ENCODE assay signal across 14 cellular contexts in the genomic region with DNA sequence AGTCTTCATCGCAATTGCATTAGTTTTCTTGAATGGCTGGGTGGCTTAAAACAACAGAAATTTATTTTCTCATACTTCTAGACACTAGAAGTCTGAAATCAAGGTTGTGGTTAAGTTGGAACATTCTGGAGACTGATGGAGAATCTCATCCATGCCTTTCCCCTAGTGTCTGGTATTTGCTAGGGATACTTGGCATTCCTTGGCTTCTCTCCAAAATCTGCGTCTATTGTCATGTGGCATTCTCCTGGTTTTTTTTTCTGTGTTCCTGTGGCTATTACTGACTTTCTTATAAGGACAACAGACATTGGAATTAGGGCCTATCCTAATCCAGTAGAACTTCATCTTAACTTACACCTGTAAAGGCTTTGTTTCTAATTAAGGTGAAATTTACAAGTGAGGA.
DNase-seq lines count a peak whose midpoint lies in the region; ATAC-seq and TF ChIP-seq lines count a peak whose summit lies in the region.
"Had no signal": no experiment of that assay in that cellular context is flagged by ENCODE, and none has a peak within 500 bp of the region (broad histone marks: within the 10 kb centered on the region; RNA-seq: fewer than 3 reads in every experiment).

No MANE protein-coding gene starts in this region.

- no peaks in the 10 kb centered on the region for H3K9me2 ChIP-seq in GM23248 (ENCODE audit: insufficient read depth)

- H3K9ac ChIP-seq in GM23248, result no peak overlapping the region
- H3K9ac ChIP-seq in neural progenitor cell, result no peak overlapping the region

- DNase-seq in GM23248 (peak; percentile 1), NCI-H2171 treated with DMSO at 0.1 percent for 48 hours (lab: John Stamatoyannopoulos, UW) (peak; percentile 58), dermis blood vessel endothelial cell (peak; percentile 3), neural progenitor cell (ENCODE audit: low spot score) (peak; percentile 83), progenitor cell of endocrine pancreas (ENCODE audit: low spot score, unreplicated experiment) (no peak), sciatic nerve (ENCODE audit: low spot score) (no peak)
- DNase-seq: activated CD8-positive, alpha-beta memory T cell treated with anti-CD3 and anti-CD28 coated beads, Interleukin-2, amount 50 U/mL, for 4 hours; caudate nucleus; hypothalamus; NCI-H1436; ovary; SHP77 treated with DMSO at 0.1 percent for 48 hours had no signal

- H3K27me3 Mint-ChIP-seq in neural progenitor cell (ENCODE audit: insufficient read depth, low read depth) (no peaks in the 10 kb centered on the region), progenitor cell of endocrine pancreas (no peaks in the 10 kb centered on the region)

- H3K4me1 Mint-ChIP-seq in neural progenitor cell, result no peaks in the 10 kb centered on the region
- no peaks in the 10 kb centered on the region for H3K4me1 Mint-ChIP-seq in progenitor cell of endocrine pancreas (ENCODE audit: low read depth)

- H3K79me2 ChIP-seq in GM23248 (ENCODE audit: insufficient read depth) (no peaks in the 10 kb centered on the region), neural progenitor cell (ENCODE audit: low read depth) (no peaks in the 10 kb centered on the region)

- in situ Hi-C loops in GM23248 (cut with MboI), result no loop called here

- H3K4me1 ChIP-seq in GM23248 (ENCODE audit: insufficient read depth), result no peaks in the 10 kb centered on the region
- peaks cover 11% of the 10 kb centered on the region for H3K4me1 ChIP-seq in neural progenitor cell

- no peaks in the 10 kb centered on the region for H3K36me3 Mint-ChIP-seq in neural progenitor cell
- H3K36me3 Mint-ChIP-seq in progenitor cell of endocrine pancreas (ENCODE audit: insufficient read depth), result no peaks in the 10 kb centered on the region

- H4K20me1 ChIP-seq in GM23248 (ENCODE audit: insufficient read depth), result no peaks in the 10 kb centered on the region
- no peaks in the 10 kb centered on the region for H4K20me1 ChIP-seq in neural progenitor cell (ENCODE audit: low read depth)

- TF ChIP-seq CTCF in neural progenitor cell (IDR thresholded peaks at IDR 0.05) (peak; percentile 50), progenitor cell of endocrine pancreas (IDR thresholded peaks at IDR 0.05; ENCODE audit: unreplicated experiment) (no peak)

- no peaks in the 10 kb centered on the region for H3K9me3 Mint-ChIP-seq in neural progenitor cell
- H3K9me3 Mint-ChIP-seq in progenitor cell of endocrine pancreas (ENCODE audit: low read depth), result no peaks in the 10 kb centered on the region

- ATAC-seq in HG03378 (IDR thresholded peaks at IDR 0.05; ENCODE audit: unreplicated experiment), result no peak
- no peak for ATAC-seq in sciatic nerve
- no peak for ATAC-seq in GM19463 (IDR thresholded peaks at IDR 0.05; ENCODE audit: unreplicated experiment)

- H3K4me2 ChIP-seq in GM23248 (ENCODE audit: unreplicated experiment) (no peak overlapping the region), neural progenitor cell (no peak overlapping the region)

- H3K27ac ChIP-seq in GM23248 (no peak overlapping the region), neural progenitor cell (no peak overlapping the region)
- H3K27ac ChIP-seq: ovary had no signal

- H3K36me3 ChIP-seq in GM23248 (ENCODE audit: low read depth) (no peaks in the 10 kb centered on the region), neural progenitor cell (peaks cover 8% of the 10 kb centered on the region)
- H3K36me3 ChIP-seq: ovary had no signal

- H3F3A ChIP-seq in GM23248 (ENCODE audit: insufficient read depth) (no peaks in the 10 kb centered on the region), neural progenitor cell (ENCODE audit: low read depth) (peaks cover 12% of the 10 kb centered on the region)

- intact Hi-C loops in sciatic nerve (cut with DNase I), result no loop called here

- H3K27ac Mint-ChIP-seq in neural progenitor cell, result no peak overlapping the region
- no peak overlapping the region for H3K27ac Mint-ChIP-seq in progenitor cell of endocrine pancreas

- H3K4me3 ChIP-seq in GM23248, result no peak overlapping the region
- no peak overlapping the region for H3K4me3 ChIP-seq in neural progenitor cell
- H3K4me3 ChIP-seq: ovary had no signal

- H3K27me3 ChIP-seq in GM23248 (replicated peaks; ENCODE audit: insufficient read depth) (no peaks in the 10 kb centered on the region), neural progenitor cell (no peaks in the 10 kb centered on the region)
- H3K27me3 ChIP-seq: ovary had no signal

- H2AFZ ChIP-seq in GM23248 (no peak overlapping the region), neural progenitor cell (replicated peaks) (no peak overlapping the region)

- H3K4me3 Mint-ChIP-seq in neural progenitor cell (no peak overlapping the region), progenitor cell of endocrine pancreas (ENCODE audit: low read depth) (no peak overlapping the region)

- H3K9me3 ChIP-seq in GM23248 (ENCODE audit: low read depth), result no peaks in the 10 kb centered on the region
- no peaks in the 10 kb centered on the region for H3K9me3 ChIP-seq in neural progenitor cell (ENCODE audit: low read depth)
- H3K9me3 ChIP-seq: ovary had no signal

- 16 to 19% methylated on average over 2 of the region's 2 CpGs for WGBS in GM23248 (ENCODE audit: low coverage in 1 of 2, low lambda C conversion rate in 2 of 2, missing lambda C conversion rate in 2 of 2), 2 experiments

Comparison
In these comparisons a context has a peak if more than half of its experiments do, and no peak if none do; other contexts are left out.
1. DNase-seq: peak in GM23248 (single experiment), NCI-H2171 treated with DMSO at 0.1 percent for 48 hours (single experiment), dermis blood vessel endothelial cell (single experiment) and neural progenitor cell (single experiment); none in progenitor cell of endocrine pancreas (single experiment) and sciatic nerve (single experiment).